Comparison of ENCODE assay signal across 24 cellular contexts in the genomic region with DNA sequence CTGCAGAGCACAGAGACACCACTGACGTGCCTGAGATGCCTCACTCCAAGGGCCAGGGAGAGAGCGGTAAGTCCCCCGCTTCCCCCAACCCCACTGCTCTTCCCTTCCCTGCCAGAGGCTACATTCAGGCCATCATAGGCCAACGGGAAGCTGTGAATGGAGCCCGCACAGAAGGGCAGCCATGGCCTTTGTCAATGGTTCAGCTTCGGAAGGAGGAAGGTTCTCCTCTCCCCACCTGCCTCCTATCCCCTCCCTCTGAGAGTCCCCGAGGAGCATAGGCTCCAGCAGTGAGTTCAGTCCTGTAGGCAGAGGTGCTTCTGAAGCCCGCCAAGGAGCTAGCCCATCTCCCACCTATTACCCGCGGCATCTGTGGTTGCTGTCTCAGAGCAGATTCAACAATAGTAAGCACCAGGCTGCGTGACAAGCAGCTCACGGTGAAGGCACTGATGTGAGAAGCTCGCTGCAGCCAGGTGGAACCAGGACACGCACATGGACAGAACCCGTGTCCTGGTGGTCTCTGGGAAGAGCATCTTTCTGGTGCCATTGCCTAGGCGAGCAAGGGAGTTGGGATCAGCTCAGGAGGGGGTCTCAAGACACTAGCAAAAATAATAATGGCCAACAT. TPM values are rescaled to one million over a fixed set of nuclear protein-coding genes. Genes with fewer than 3 reads are reported as not detected.
DNase-seq lines count a peak whose midpoint lies in the region; ATAC-seq, FAIRE-seq and TF ChIP-seq lines count a peak whose summit lies in the region.
"Had no signal": no experiment of that assay in that cellular context is flagged by ENCODE, and none has a peak within 500 bp of the region (broad histone marks: within the 10 kb centered on the region; RNA-seq: fewer than 3 reads in every experiment).

No MANE protein-coding gene starts in this region.

- H3K9ac ChIP-seq in kidney (ENCODE audit: low read length in 2 of 2) (no peak overlapping the region), neuronal stem cell (ENCODE audit: low read depth, low read length, poor library complexity) (peak overlapping the region; percentile 44)

- no peak overlapping the region for H2BK120ac ChIP-seq in neuronal stem cell (ENCODE audit: low read depth, low read length)

- no peak overlapping the region for H2AK5ac ChIP-seq in neuronal stem cell (ENCODE audit: low read depth, low read length)

- no peak for FAIRE-seq in kidney (lab: Jason Lieb, UNC)
- FAIRE-seq: GM12891, GM18507 had no signal

- H3K27me3 ChIP-seq in right atrium auricular region (no peaks in the 10 kb centered on the region), neuronal stem cell (ENCODE audit: control insufficient read depth in 3 of 3, insufficient read depth in 3 of 3, low read depth in 1 of 3, low read length in 3 of 3) (no peaks in the 10 kb centered on the region)

- no peak overlapping the region for H4K8ac ChIP-seq in neuronal stem cell (ENCODE audit: low read depth, low read length)

- peak overlapping the region; percentile 47 for H3K14ac ChIP-seq in neuronal stem cell (ENCODE audit: low read length)

- H3K4ac ChIP-seq in neuronal stem cell (ENCODE audit: low read length): no peak overlapping the region

- H3K27ac Mint-ChIP-seq in nephron progenitor cell: no peak overlapping the region

- no peak overlapping the region for H2AFZ ChIP-seq in neuronal stem cell (ENCODE audit: low read length)

- H3K18ac ChIP-seq in neuronal stem cell (ENCODE audit: low read length): peak overlapping the region; percentile 76

- H2BK15ac ChIP-seq in neuronal stem cell (ENCODE audit: low read length): no peak overlapping the region

- H3K36me3 Mint-ChIP-seq in nephron progenitor cell (ENCODE audit: low read depth): peaks cover 70% of the 10 kb centered on the region

- H3K9me3 ChIP-seq in right atrium auricular region: no peaks in the 10 kb centered on the region
- H3K9me3 ChIP-seq in kidney (ENCODE audit: control insufficient read depth in 1 of 2, low read length in 2 of 2): no peaks in the 10 kb centered on the region
- H3K9me3 ChIP-seq in neuronal stem cell (replicated peaks in 1 of 2; ENCODE audit: control insufficient read depth in 2 of 2, insufficient read depth in 1 of 2, low read depth in 1 of 2, low read length in 2 of 2): no peaks in the 10 kb centered on the region

- H3K4me1 ChIP-seq in right atrium auricular region (peaks cover 0 to 2% of the 10 kb centered on the region in 2 donors), kidney (ENCODE audit: control insufficient read depth in 1 of 2, insufficient read depth in 1 of 2, low read depth in 1 of 2, low read length in 2 of 2) (no peaks in the 10 kb centered on the region), neuronal stem cell (ENCODE audit: control insufficient read depth in 2 of 2, insufficient read depth in 1 of 2, low read depth in 1 of 2, low read length in 2 of 2) (peaks cover 0 to 4% of the 10 kb centered on the region in 2 donors)

- H3K4me3 Mint-ChIP-seq in nephron progenitor cell: no peak overlapping the region
- H3K4me3 Mint-ChIP-seq: CD4-positive, alpha-beta memory T cell had no signal

- TF ChIP-seq CTCF in right atrium auricular region (IDR thresholded peaks at IDR 0.05) (no peak), kidney (IDR thresholded peaks at IDR 0.05; ENCODE audit: borderline replicate concordance, extremely low read depth, insufficient read depth) (no peak), nephron progenitor cell (IDR thresholded peaks at IDR 0.05) (no peak)

- H3K27ac ChIP-seq in right atrium auricular region: no peak overlapping the region
- H3K27ac ChIP-seq in kidney (ENCODE audit: low read depth in 2 of 2, low read length in 2 of 2): no peak overlapping the region
- H3K27ac ChIP-seq in neuronal stem cell (replicated peaks; ENCODE audit: low read length): no peak overlapping the region

- ATAC-seq in left ventricle myocardium superior (no peak), GM18511 (IDR thresholded peaks at IDR 0.05; ENCODE audit: unreplicated experiment) (no peak), HG03159 (IDR thresholded peaks at IDR 0.05; ENCODE audit: unreplicated experiment) (no peak)

- intact Hi-C loops in left ventricle myocardium superior (cut with micrococcal nuclease) (no loop called here), kidney (cut with DNase I) (no loop called here)

- peak overlapping the region; percentile 86 for H3K23ac ChIP-seq in neuronal stem cell (ENCODE audit: low read depth, low read length, poor library complexity)

- H3K9me3 Mint-ChIP-seq in nephron progenitor cell: no peaks in the 10 kb centered on the region

- no peak overlapping the region for H3K4me3 ChIP-seq in right atrium auricular region
- no peak overlapping the region for H3K4me3 ChIP-seq in kidney (ENCODE audit: low read length in 2 of 2)
- H3K4me3 ChIP-seq in neuronal stem cell (ENCODE audit: low read length in 2 of 2): no peak overlapping the region

- no peak overlapping the region for H4K91ac ChIP-seq in neuronal stem cell (ENCODE audit: low read depth, low read length, poor library complexity)

- H3K79me1 ChIP-seq in neuronal stem cell (ENCODE audit: low read depth, low read length): peaks cover 5% of the 10 kb centered on the region

- peaks cover 7% of the 10 kb centered on the region for H3K4me1 Mint-ChIP-seq in nephron progenitor cell
- H3K4me1 Mint-ChIP-seq: CD4-positive, alpha-beta memory T cell had no signal

- DNase-seq in left ventricle myocardium superior: peak; percentile 15
- no peak for DNase-seq in right atrium auricular region (ENCODE audit: low spot score)
- DNase-seq in kidney: peak; percentile 41
- DNase-seq in neuronal stem cell (ENCODE audit: low spot score): no peak
- DNase-seq in nephron progenitor cell: no peak
- DNase-seq: C1 segment of cervical spinal cord; Calu3; CD4-positive, alpha-beta memory T cell; COR-L47; DMS53; DMS79 treated with DMSO at 0.1 percent for 48 hours; GF-D8; GOT3; H7; HCEC 1CT had no signal

- no CpG with 5 or more reads among the region's 16 CpGs for WGBS in neuronal stem cell (ENCODE audit: extremely low coverage in 2 of 2, insufficient read length in 2 of 2, insufficient replicate concordance in 1 of 2), 2 donors

- H3K4me2 ChIP-seq in neuronal stem cell (ENCODE audit: insufficient read depth, low read length, poor library complexity, severe bottlenecking): no peak overlapping the region

- H3K27me3 Mint-ChIP-seq in nephron progenitor cell (ENCODE audit: low read depth, poor library complexity): no peaks in the 10 kb centered on the region
- H3K27me3 Mint-ChIP-seq: CD4-positive, alpha-beta memory T cell had no signal

- H3K36me3 ChIP-seq in right atrium auricular region: peaks cover 76% of the 10 kb centered on the region
- peaks cover 42 to 60% of the 10 kb centered on the region in 2 donors for H3K36me3 ChIP-seq in kidney (ENCODE audit: control insufficient read depth in 1 of 2, insufficient read depth in 2 of 2, low read length in 2 of 2)
- H3K36me3 ChIP-seq in neuronal stem cell (replicated peaks in 1 of 2; ENCODE audit: control insufficient read depth in 2 of 2, insufficient read depth in 2 of 2, low read length in 2 of 2): peaks cover 59 to 92% of the 10 kb centered on the region in 2 donors

- H2BK5ac ChIP-seq in neuronal stem cell (ENCODE audit: low read length): no peak overlapping the region

- H2BK12ac ChIP-seq in neuronal stem cell (ENCODE audit: low read length): no peak overlapping the region

RNA-seq across cellular contexts. Expression of a gene that starts 15.9 kb away (rescaled TPM):
- total RNA-seq in left ventricle myocardium superior: not detected
- total RNA-seq in right atrium auricular region: not detected
- not detected for total RNA-seq in kidney
- polyA plus RNA-seq in kidney (ENCODE audit: insufficient read depth, low read depth, low replicate concordance): not detected
- not detected for polyA plus RNA-seq in neuronal stem cell (2013, experiment 1 of 2)
- not detected for polyA plus RNA-seq in neuronal stem cell (2013, experiment 2 of 2)
- total RNA-seq: A172; A673; Calu3; CD4-positive, alpha-beta memory T cell; Daoy; G401; H7 had no signal
- polyA plus RNA-seq: BJ; CD4-positive, alpha-beta memory T cell had no signal

RNA-seq across cellular contexts. Expression of a gene that starts 45.7 kb away (rescaled TPM):
- total RNA-seq in left ventricle myocardium superior (33.3 TPM), right atrium auricular region (10 to 100 TPM; 26.3 to 38.9 TPM), kidney (63.6 TPM)
- polyA plus RNA-seq in kidney (ENCODE audit: insufficient read depth, low read depth, low replicate concordance): 15.0 TPM
- 50.4 TPM for polyA plus RNA-seq in neuronal stem cell (2013, experiment 1 of 2)
- 51.5 TPM for polyA plus RNA-seq in neuronal stem cell (2013, experiment 2 of 2)

RNA-seq across cellular contexts. Expression of a gene that starts 58.3 kb away (rescaled TPM):
- total RNA-seq in left ventricle myocardium superior (0.40 TPM), right atrium auricular region (1 to 10 TPM in 1 of 2 donors, under 1 TPM in 1; 0.20 to 4.6 TPM), kidney (0.25 TPM)
- polyA plus RNA-seq in kidney (ENCODE audit: insufficient read depth, low read depth, low replicate concordance): not detected
- polyA plus RNA-seq in neuronal stem cell (2013, experiment 1 of 2): 0.82 TPM
- 0.89 TPM for polyA plus RNA-seq in neuronal stem cell (2013, experiment 2 of 2)
- total RNA-seq: CD4-positive, alpha-beta memory T cell had no signal
- polyA plus RNA-seq: CD4-positive, alpha-beta memory T cell had no signal

Comparison
In these comparisons a context has a peak if more than half of its experiments do, and no peak if none do; other contexts are left out.
1. DNase-seq: peak in left ventricle myocardium superior (single experiment) and kidney (single experiment); none in right atrium auricular region (single experiment), neuronal stem cell (single experiment) and nephron progenitor cell (single experiment).